ENCODE assay signal across 8 cellular contexts in genomic region chrX:154490021-154490413, GRCh38. TPM values are rescaled to one million over a fixed set of nuclear protein-coding genes. Genes with fewer than 3 reads are reported as not detected.
A peak's percentile ranks its signal among the peaks of the same experiment; 100 is the strongest.
DNase-seq lines count a peak whose midpoint lies in the region; ATAC-seq and TF ChIP-seq lines count a peak whose summit lies in the region.

No MANE protein-coding gene starts in this region.

- peak overlapping the region; percentile 87 to 90 for H3K4me3 Mint-ChIP-seq in CD14-positive monocyte
- peak overlapping the region; percentile 87 for H3K4me3 Mint-ChIP-seq in activated CD4-positive, alpha-beta memory T cell treated with anti-CD3 and anti-CD28 coated beads, Interleukin-2, amount 10 ng/mL, durations not matched to agents 7 days and 5 days
- peak overlapping the region; percentile 78 for H3K4me3 Mint-ChIP-seq in osteocyte (ENCODE audit: unreplicated experiment)

- H3K9me3 Mint-ChIP-seq in CD14-positive monocyte (peaks cover 0 to 33% (median 15%) of the 10 kb centered on the region in 7 donors), osteocyte (ENCODE audit: unreplicated experiment) (no peaks in the 10 kb centered on the region)
- H3K9me3 Mint-ChIP-seq in activated CD4-positive, alpha-beta memory T cell treated with anti-CD3 and anti-CD28 coated beads, Interleukin-2, amount 10 ng/mL, durations not matched to agents 7 days and 5 days, result no peaks in the 10 kb centered on the region

- POLR2A ChIA-PET in activated CD4-positive, alpha-beta memory T cell treated with anti-CD3 and anti-CD28 coated beads, Interleukin-2, amount 10 ng/mL, durations not matched to agents 7 days and 5 days (lab: Charles Lee), result interaction anchor here (0.7 to 2.8 kb wide), 18 partner anchors 10 to 565 kb away, joined by 3 to 27 read pairs (median 8); partner anchors contain the start of genes ATP6AP1, FAM3A, G6PD and IKBKG

- intact Hi-C loops in CD14-positive monocyte (cut with micrococcal nuclease), result no loop called here

- H3K27me3 Mint-ChIP-seq in CD14-positive monocyte (ENCODE audit: low read depth in 3 of 3), result peaks cover 0 to 9% (median 0%) of the 10 kb centered on the region in 3 donors
- no peaks in the 10 kb centered on the region for H3K27me3 Mint-ChIP-seq in activated CD4-positive, alpha-beta memory T cell treated with anti-CD3 and anti-CD28 coated beads, Interleukin-2, amount 10 ng/mL, durations not matched to agents 7 days and 5 days
- no peaks in the 10 kb centered on the region for H3K27me3 Mint-ChIP-seq in osteocyte (ENCODE audit: unreplicated experiment)

- H3K27ac Mint-ChIP-seq in CD14-positive monocyte, result peak overlapping the region; percentile 87 to 96 (median 94)
- H3K27ac Mint-ChIP-seq in activated CD4-positive, alpha-beta memory T cell treated with anti-CD3 and anti-CD28 coated beads, Interleukin-2, amount 10 ng/mL, durations not matched to agents 7 days and 5 days, result peak overlapping the region; percentile 92
- peak overlapping the region; percentile 63 for H3K27ac Mint-ChIP-seq in osteocyte (ENCODE audit: unreplicated experiment)

- H3K4me1 Mint-ChIP-seq in CD14-positive monocyte (peaks cover 21% of the 10 kb centered on the region), osteocyte (ENCODE audit: unreplicated experiment) (peaks cover 17% of the 10 kb centered on the region)
- peaks cover 27% of the 10 kb centered on the region for H3K4me1 Mint-ChIP-seq in activated CD4-positive, alpha-beta memory T cell treated with anti-CD3 and anti-CD28 coated beads, Interleukin-2, amount 10 ng/mL, durations not matched to agents 7 days and 5 days

- DNase-seq in CD14-positive monocyte (ENCODE audit: low spot score) (peak; percentile 54), fibroblast of the aortic adventitia (ENCODE audit: low read depth) (peak; percentile 60), osteocyte (ENCODE audit: extremely low spot score, unreplicated experiment) (no peak), globus pallidus (ENCODE audit: low spot score) (no peak), DMS114 treated with DMSO at 0.1 percent for 48 hours (lab: John Stamatoyannopoulos, UW; ENCODE audit: unreplicated experiment) (no peak)
- DNase-seq in activated CD4-positive, alpha-beta memory T cell treated with anti-CD3 and anti-CD28 coated beads, Interleukin-2, amount 10 ng/mL, durations not matched to agents 7 days and 5 days, result peak; percentile 43

- peak; percentile 23 for ATAC-seq in GM19395 (IDR thresholded peaks at IDR 0.05; ENCODE audit: unreplicated experiment)
- peak; percentile 9 for ATAC-seq in HG03565 (IDR thresholded peaks at IDR 0.05; ENCODE audit: unreplicated experiment)

- H3K4me3 ChIP-seq in fibroblast of the aortic adventitia (ENCODE audit: low read depth, low read length), result peak overlapping the region; percentile 68

- TF ChIP-seq CTCF in CD14-positive monocyte (IDR thresholded peaks at IDR 0.05) (no peak), fibroblast of the aortic adventitia (IDR thresholded peaks at IDR 0.05; ENCODE audit: insufficient read depth, low read length) (no peak), osteocyte (IDR thresholded peaks at IDR 0.05) (no peak)

- H3K36me3 Mint-ChIP-seq in CD14-positive monocyte, result peaks cover 12% of the 10 kb centered on the region in 2 donors
- peaks cover 9% of the 10 kb centered on the region for H3K36me3 Mint-ChIP-seq in activated CD4-positive, alpha-beta memory T cell treated with anti-CD3 and anti-CD28 coated beads, Interleukin-2, amount 10 ng/mL, durations not matched to agents 7 days and 5 days (ENCODE audit: low read depth)
- H3K36me3 Mint-ChIP-seq in osteocyte (ENCODE audit: unreplicated experiment), result no peaks in the 10 kb centered on the region

- CTCF ChIA-PET in activated CD4-positive, alpha-beta memory T cell treated with anti-CD3 and anti-CD28 coated beads, Interleukin-2, amount 10 ng/mL, durations not matched to agents 7 days and 5 days (lab: Charles Lee), result interaction anchor here (0.8 to 2.3 kb wide), 6 partner anchors 13 to 117 kb away, joined by 3 to 8 read pairs (median 6); no protein-coding TSS in a partner anchor

RNA-seq across cellular contexts. Expression of gene SLC10A3, which starts 0.4 kb away (rescaled TPM):
- polyA plus RNA-seq in CD14-positive monocyte, result 10 to 100 TPM; 25.3 to 26.7 TPM
- total RNA-seq in activated CD4-positive, alpha-beta memory T cell treated with anti-CD3 and anti-CD28 coated beads, Interleukin-2, amount 10 ng/mL, durations not matched to agents 7 days and 5 days, result 10 to 100 TPM; 27.0 to 27.6 TPM
- total RNA-seq in fibroblast of the aortic adventitia (ENCODE audit: low replicate concordance), result 23.9 and 28.6 TPM in 2 replicates
- total RNA-seq in osteocyte, result 20.6 and 22.4 TPM in 2 replicates

RNA-seq across cellular contexts. Expression of gene UBL4A, which starts 3.6 kb away (rescaled TPM):
- polyA plus RNA-seq in CD14-positive monocyte, result 10 to 100 TPM; 27.9 to 28.1 TPM
- total RNA-seq in activated CD4-positive, alpha-beta memory T cell treated with anti-CD3 and anti-CD28 coated beads, Interleukin-2, amount 10 ng/mL, durations not matched to agents 7 days and 5 days, result 10 to 100 TPM; 44.5 to 47.3 TPM
- total RNA-seq in fibroblast of the aortic adventitia (ENCODE audit: low replicate concordance) (10.9 and 35.0 TPM in 2 replicates), osteocyte (17.4 and 18.5 TPM in 2 replicates)

RNA-seq across cellular contexts. Expression of gene LAGE3, which starts 10.9 kb away (rescaled TPM):
- 10 to 100 TPM; 18.6 to 30.9 TPM for polyA plus RNA-seq in CD14-positive monocyte
- total RNA-seq in activated CD4-positive, alpha-beta memory T cell treated with anti-CD3 and anti-CD28 coated beads, Interleukin-2, amount 10 ng/mL, durations not matched to agents 7 days and 5 days, result 10 to 100 TPM; 28.1 to 29.9 TPM
- 19.1 and 31.6 TPM in 2 replicates for total RNA-seq in fibroblast of the aortic adventitia (ENCODE audit: low replicate concordance)
- 15.6 and 19.6 TPM in 2 replicates for total RNA-seq in osteocyte

RNA-seq across cellular contexts. Expression of gene FAM3A, which starts 26.0 kb away (rescaled TPM):
- polyA plus RNA-seq in CD14-positive monocyte, result 10 to 100 TPM; 14.5 to 16.3 TPM
- total RNA-seq in activated CD4-positive, alpha-beta memory T cell treated with anti-CD3 and anti-CD28 coated beads, Interleukin-2, amount 10 ng/mL, durations not matched to agents 7 days and 5 days, result 10 to 100 TPM; 24.9 to 29.0 TPM
- 16.9 and 20.0 TPM in 2 replicates for total RNA-seq in fibroblast of the aortic adventitia (ENCODE audit: low replicate concordance)
- 38.2 and 40.4 TPM in 2 replicates for total RNA-seq in osteocyte

RNA-seq across cellular contexts. Expression of gene PLXNA3, which starts 31.9 kb away (rescaled TPM):
- polyA plus RNA-seq in CD14-positive monocyte, result under 1 TPM in 1 of 2 donors, not detected in 1; 0.02 TPM
- 10 to 100 TPM; 49.3 to 52.8 TPM for total RNA-seq in activated CD4-positive, alpha-beta memory T cell treated with anti-CD3 and anti-CD28 coated beads, Interleukin-2, amount 10 ng/mL, durations not matched to agents 7 days and 5 days
- total RNA-seq in fibroblast of the aortic adventitia (ENCODE audit: low replicate concordance) (11.9 and 25.8 TPM in 2 replicates), osteocyte (107 and 108 TPM in 2 replicates)

Comparison
In these comparisons a context has a peak if more than half of its experiments do, and no peak if none do; other contexts are left out.
1. DNase-seq: peak in CD14-positive monocyte (single experiment), activated CD4-positive, alpha-beta memory T cell treated with anti-CD3 and anti-CD28 coated beads, Interleukin-2, amount 10 ng/mL, durations not matched to agents 7 days and 5 days (single experiment) and fibroblast of the aortic adventitia (single experiment); none in osteocyte (single experiment), globus pallidus (single experiment) and DMS114 treated with DMSO at 0.1 percent for 48 hours (single experiment).
2. Peak in every context shown above with its lines, with median percentiles within 50 percentile points of each other: H3K27ac Mint-ChIP-seq and H3K4me3 Mint-ChIP-seq.